2 cellular contexts compared by ENCODE assay signal in genomic region chr6:17355404-17355774, GRCh38.
TF ChIP-seq lines count a peak whose summit lies in the region.

No MANE protein-coding gene starts in this region.

TF ChIP-seq in A549, 52 proteins besides CTCF, POLR2A, EP300 and RAD21 (continued from another document):
- TF ChIP-seq PBX3 (IDR thresholded peaks at IDR 0.05) = no peak
- no peak for TF ChIP-seq BCL3 (IDR thresholded peaks at IDR 0.05)
- no peak for TF ChIP-seq ELK1 (IDR thresholded peaks at IDR 0.05; ENCODE audit: low read depth, low read length)
- TF ChIP-seq CHD2 (IDR thresholded peaks at IDR 0.05; ENCODE audit: low read length, partially characterized antibody) = no peak
- TF ChIP-seq NPAS2 (CRISPR knock-in tag; IDR thresholded peaks at IDR 0.05; ENCODE audit: borderline replicate concordance) = no peak
- no peak for TF ChIP-seq NR3C1 (IDR thresholded peaks at IDR 0.05)
- no peak for TF ChIP-seq ZC3H11A (IDR thresholded peaks at IDR 0.05)
- no peak for TF ChIP-seq HOXB13 (CRISPR knock-in tag; IDR thresholded peaks at IDR 0.05; ENCODE audit: low read depth)
- TF ChIP-seq EHF (CRISPR knock-in tag; IDR thresholded peaks at IDR 0.05) = no peak
- TF ChIP-seq USF2 (IDR thresholded peaks at IDR 0.05) = no peak
- TF ChIP-seq TP53 (CRISPR knock-in tag; IDR thresholded peaks at IDR 0.05) = no peak

TF ChIP-seq in HCT116, 20 proteins besides CTCF, POLR2A, EP300 and RAD21:
- TF ChIP-seq ZBTB33 (IDR thresholded peaks at IDR 0.05; ENCODE audit: extremely low read depth, insufficient replicate concordance, low read length) = no peak
- TF ChIP-seq SP1 (IDR thresholded peaks at IDR 0.05; ENCODE audit: low read depth) = no peak
- no peak for TF ChIP-seq EZH2phosphoT487 (IDR thresholded peaks at IDR 0.05; ENCODE audit: borderline replicate concordance)
- no peak for TF ChIP-seq ZFX (IDR thresholded peaks at IDR 0.05)
- no peak for TF ChIP-seq TCF7L2 (IDR thresholded peaks at IDR 0.05; ENCODE audit: borderline replicate concordance, extremely low read depth, insufficient read depth, insufficient read length)
- TF ChIP-seq SRF (IDR thresholded peaks at IDR 0.05; ENCODE audit: low read depth) = no peak
- TF ChIP-seq MAX (IDR thresholded peaks at IDR 0.05) = no peak
- no peak for TF ChIP-seq CBX3 (IDR thresholded peaks at IDR 0.05; ENCODE audit: low read depth)
